In the genomic region with DNA sequence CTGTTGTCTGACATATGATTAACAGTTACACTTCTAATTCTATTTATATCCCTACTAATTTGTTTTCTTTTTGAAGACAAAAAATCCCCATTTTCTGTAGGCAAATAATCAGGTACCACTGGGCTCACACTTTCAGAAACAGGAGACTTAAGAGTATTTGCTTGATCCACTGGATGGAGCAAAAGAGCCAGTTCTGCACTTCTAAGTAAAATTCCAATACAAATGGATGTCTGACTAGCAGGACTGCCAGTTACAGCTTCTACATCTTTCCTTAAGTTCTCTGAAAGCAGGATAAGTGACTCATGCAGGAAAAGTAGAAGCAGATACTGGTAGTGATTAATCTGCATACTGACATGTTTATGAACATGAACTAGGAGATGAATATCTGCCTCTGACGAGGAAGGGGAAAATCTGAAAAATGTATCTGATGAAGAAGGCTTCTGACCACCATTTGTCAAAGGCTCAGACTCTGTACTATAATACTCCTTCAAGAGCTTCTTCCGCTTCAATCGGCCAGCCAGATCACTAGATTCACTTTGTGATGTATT, we compare ENCODE assay signal across 8 cellular contexts.
A peak's percentile ranks its signal among the peaks of the same experiment; 100 is the strongest.
DNase-seq lines count a peak whose midpoint lies in the region; ATAC-seq, FAIRE-seq and TF ChIP-seq lines count a peak whose summit lies in the region.
"Had no signal": no experiment of that assay in that cellular context is flagged by ENCODE, and none has a peak within 500 bp of the region (broad histone marks: within the 10 kb centered on the region; RNA-seq: fewer than 3 reads in every experiment).

No MANE protein-coding gene starts in this region.

- TF ChIP-seq POLR2A in suprapubic skin (IDR thresholded peaks at IDR 0.05): no peak

- H3K36me3 ChIP-seq in bronchial epithelial cell (ENCODE audit: control insufficient read depth, insufficient read depth, low read length): peaks cover 1% of the 10 kb centered on the region
- H3K36me3 ChIP-seq in suprapubic skin: peaks cover 38% of the 10 kb centered on the region

- H3K27ac ChIP-seq in suprapubic skin: no peak overlapping the region

- H3K4me3 ChIP-seq in bronchial epithelial cell (ENCODE audit: low read depth, low read length) (no peak overlapping the region), suprapubic skin (no peak overlapping the region)

- H3K4me1 ChIP-seq in suprapubic skin: no peaks in the 10 kb centered on the region

- no peak for FAIRE-seq in bronchial epithelial cell (lab: Jason Lieb, UNC)

- WGBS in suprapubic skin: 68% methylated on average over 3 of the region's 3 CpGs

- H3K9me3 ChIP-seq in suprapubic skin: no peaks in the 10 kb centered on the region

- ATAC-seq in GM19025 (IDR thresholded peaks at IDR 0.05; ENCODE audit: low read depth, unreplicated experiment): peak; percentile 83
- ATAC-seq in HG03565 (IDR thresholded peaks at IDR 0.05; ENCODE audit: unreplicated experiment): peak; percentile 59

- no peak for TF ChIP-seq EP300 in suprapubic skin (IDR thresholded peaks at IDR 0.05)

- TF ChIP-seq CTCF in bronchial epithelial cell (IDR thresholded peaks at IDR 0.05; ENCODE audit: insufficient read depth, low read length, severe bottlenecking) (no peak), suprapubic skin (IDR thresholded peaks at IDR 0.05) (no peak)

- DNase-seq in bronchial epithelial cell (ENCODE audit: low read depth) (peak; percentile 85), renal cortical epithelial cell (ENCODE audit: low read depth) (peak; percentile 58), suprapubic skin (ENCODE audit: low spot score in 2 of 2) (no peak), iPS-NIHi7 (ENCODE audit: extremely low spot score) (no peak), NCI-H1417 treated with DMSO at 0.1 percent for 48 hours (lab: John Stamatoyannopoulos, UW) (no peak)
- DNase-seq: activated CD4-positive, alpha-beta T cell treated with anti-CD3 and anti-CD28 coated beads, Interleukin-2, amount 50 U/mL, for 48 hours had no signal

- H3K27me3 ChIP-seq in bronchial epithelial cell (ENCODE audit: control insufficient read depth, insufficient read depth, low read length) (no peaks in the 10 kb centered on the region), suprapubic skin (no peaks in the 10 kb centered on the region)

Comparison
In these comparisons a context has a peak if more than half of its experiments do, and no peak if none do; other contexts are left out.
1. DNase-seq: peak in bronchial epithelial cell (single experiment) and renal cortical epithelial cell (single experiment); none in suprapubic skin (0 of 2), iPS-NIHi7 (single experiment) and NCI-H1417 treated with DMSO at 0.1 percent for 48 hours (single experiment).